Comparison of ENCODE assay signal across 24 cellular contexts in genomic region chr11:21505070-21505469, GRCh38.
"Had no signal": no experiment of that assay in that cellular context is flagged by ENCODE, and none has a peak within 500 bp of the region (broad histone marks: within the 10 kb centered on the region; RNA-seq: fewer than 3 reads in every experiment).

No MANE protein-coding gene starts in this region.

- H3K27me3 ChIP-seq: colonic mucosa, esophagus muscularis mucosa, esophagus squamous epithelium, foreskin keratinocyte, gastrocnemius medialis, gastroesophageal sphincter, heart left ventricle had no signal

- ATAC-seq: effector memory CD8-positive, alpha-beta T cell; esophagus mucosa; foreskin keratinocyte; gastrocnemius medialis; gastroesophageal sphincter; heart left ventricle; heart right ventricle had no signal

- DNase-seq: colonic mucosa; cortex of kidney; dermis blood vessel endothelial cell; dorsolateral prefrontal cortex; effector CD4-positive, alpha-beta T cell; effector CD8-positive, alpha-beta T cell; effector memory CD4-positive, alpha-beta T cell; effector memory CD8-positive, alpha-beta T cell; endodermal cell; erythroblast; esophagus squamous epithelium; foreskin fibroblast; foreskin keratinocyte; foreskin melanocyte; gastrocnemius medialis; glutamatergic neuron; head of caudate nucleus; heart left ventricle; heart right ventricle had no signal

- H3K4me1 ChIP-seq: colonic mucosa, esophagus muscularis mucosa, esophagus squamous epithelium, foreskin keratinocyte, gastrocnemius medialis, gastroesophageal sphincter, heart left ventricle, heart right ventricle had no signal

- H3K36me3 ChIP-seq: colonic mucosa, esophagus muscularis mucosa, esophagus squamous epithelium, gastrocnemius medialis, gastroesophageal sphincter, heart left ventricle, heart right ventricle had no signal

- H3K9me3 ChIP-seq: colonic mucosa, esophagus muscularis mucosa, esophagus squamous epithelium, gastrocnemius medialis, gastroesophageal sphincter, heart left ventricle, heart right ventricle had no signal

- H3K4me3 ChIP-seq: colonic mucosa, coronary artery, dorsolateral prefrontal cortex, esophagus muscularis mucosa, esophagus squamous epithelium, gastrocnemius medialis, gastroesophageal sphincter, heart left ventricle, heart right ventricle had no signal

- H3K27ac ChIP-seq: colonic mucosa, coronary artery, dorsolateral prefrontal cortex, epithelial cell of prostate, esophagus muscularis mucosa, esophagus squamous epithelium, foreskin keratinocyte, gastrocnemius medialis, gastroesophageal sphincter, heart left ventricle, heart right ventricle had no signal
